ENCODE assay signal across 1 cellular context in the genomic region with DNA sequence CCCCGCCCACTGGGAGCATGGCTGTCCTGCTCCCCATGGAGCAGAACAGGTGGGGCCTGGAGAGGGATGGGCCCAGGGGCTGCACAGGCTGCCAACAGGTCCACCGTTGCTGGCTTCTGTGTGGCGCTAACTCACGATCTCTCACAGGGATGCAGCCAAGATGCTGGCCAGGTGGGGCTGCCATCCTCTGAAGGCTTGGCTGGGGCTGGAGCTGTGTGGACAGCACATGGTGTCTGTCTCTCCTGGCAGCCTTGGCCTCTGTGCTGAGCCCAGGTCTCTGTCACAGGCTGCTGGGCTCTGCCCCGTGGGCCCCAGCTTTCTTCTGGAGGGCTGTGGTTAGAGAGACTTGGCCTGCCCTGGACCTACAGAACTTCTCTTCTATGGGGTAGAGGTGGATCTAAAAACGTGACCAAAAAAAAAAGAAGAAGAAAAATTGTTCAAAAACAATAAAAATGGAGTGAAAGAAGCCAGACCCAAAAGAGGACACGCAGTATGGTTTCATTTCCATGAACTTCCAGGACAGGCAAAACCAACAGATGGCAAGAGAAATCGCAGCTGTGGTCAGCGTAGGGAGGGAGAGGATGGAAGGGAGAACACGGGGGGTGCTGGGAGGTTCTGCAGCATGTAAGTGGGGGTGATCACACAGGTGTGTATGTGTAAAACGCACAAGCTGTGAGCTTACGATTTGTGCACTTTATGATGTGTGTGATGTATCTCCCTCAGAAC.
TF ChIP-seq lines count a peak whose summit lies in the region.

No MANE protein-coding gene starts in this region.

TF ChIP-seq in A549, 52 proteins besides CTCF, POLR2A, EP300 and RAD21 (continued from another document):
- no peak for TF ChIP-seq MAFK (IDR thresholded peaks at IDR 0.05; ENCODE audit: partially characterized antibody)
- no peak for TF ChIP-seq HDAC2 (IDR thresholded peaks at IDR 0.05)
- TF ChIP-seq CHD2 (IDR thresholded peaks at IDR 0.05; ENCODE audit: low read length, partially characterized antibody): no peak
- TF ChIP-seq HEYL (CRISPR knock-in tag; IDR thresholded peaks at IDR 0.05): no peak
- TF ChIP-seq NR3C1 (IDR thresholded peaks at IDR 0.05): no peak
- no peak for TF ChIP-seq RNF2 (IDR thresholded peaks at IDR 0.05; ENCODE audit: borderline replicate concordance, low read depth)
